In the genomic region with DNA sequence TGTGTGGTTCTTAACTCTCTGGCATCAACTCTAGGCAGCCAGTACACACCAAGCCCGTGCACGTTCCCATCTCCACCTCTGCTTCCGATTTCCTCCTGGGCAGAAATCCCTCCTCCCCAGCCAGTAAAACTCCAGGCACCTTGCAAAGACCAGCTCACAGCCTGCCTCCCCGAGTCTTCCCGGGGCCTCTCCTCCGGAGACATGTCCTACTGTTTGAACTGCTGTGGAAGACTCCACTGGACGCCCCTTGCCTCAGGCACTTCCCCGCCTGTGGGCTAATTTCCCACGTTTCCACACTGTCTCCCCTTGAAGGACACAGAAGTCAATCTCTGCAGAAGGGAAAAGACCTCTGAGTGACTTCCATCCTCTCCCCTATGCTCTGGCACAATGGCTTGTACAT, we compare ENCODE assay signal across 16 cellular contexts.
DNase-seq lines count a peak whose midpoint lies in the region; ATAC-seq and TF ChIP-seq lines count a peak whose summit lies in the region.
"Had no signal": no experiment of that assay in that cellular context is flagged by ENCODE, and none has a peak within 500 bp of the region (broad histone marks: within the 10 kb centered on the region; RNA-seq: fewer than 3 reads in every experiment).

No MANE protein-coding gene starts in this region.

- POLR2A ChIA-PET in activated CD8-positive, alpha-beta T cell treated with anti-CD3 and anti-CD28 coated beads for 36 hours (lab: Charles Lee): interaction anchor here (1.4 kb wide), 1 partner anchor 13 kb away, joined by 3 read pairs; no protein-coding TSS in a partner anchor
- POLR2A ChIA-PET in naive thymus-derived CD4-positive, alpha-beta T cell (lab: Charles Lee): interaction anchor here (0.6 to 0.9 kb wide), 2 partner anchors 12 to 364 kb away, joined by 3 read pairs; no protein-coding TSS in a partner anchor

- H3K27ac Mint-ChIP-seq in stimulated activated naive CD8-positive, alpha-beta T cell treated with anti-CD3 and anti-CD28 coated beads, Interleukin-15, Interleukin-2, amounts not matched to agents 100 ng/mL and 50 ng/mL, for 24 hours: peak overlapping the region; percentile 43
- H3K27ac Mint-ChIP-seq in activated CD8-positive, alpha-beta T cell treated with anti-CD3 and anti-CD28 coated beads for 36 hours: peak overlapping the region; percentile 55
- H3K27ac Mint-ChIP-seq in naive thymus-derived CD4-positive, alpha-beta T cell: peak overlapping the region; percentile 62 to 94 (median 85)

- H3K9me3 ChIP-seq in naive thymus-derived CD4-positive, alpha-beta T cell (ENCODE audit: control insufficient read depth in 2 of 3, low read length in 3 of 3): no peaks in the 10 kb centered on the region
- H3K9me3 ChIP-seq: lower lobe of right lung, ovary, thyroid gland had no signal

- intact Hi-C loops in activated CD8-positive, alpha-beta T cell treated with anti-CD3 and anti-CD28 coated beads for 36 hours (cut with micrococcal nuclease): loop anchor here (5.0 kb wide), 1 partner anchor 44 kb away; no protein-coding TSS in a partner anchor
- intact Hi-C loops in naive thymus-derived CD4-positive, alpha-beta T cell (cut with micrococcal nuclease): loop anchor here in 1 of 2 donors (5.0 kb wide), 1 partner anchor 296 kb away; the partner anchor contains the start of genes CDNF, HSPA14 and MSANTD7
- intact Hi-C loops in left ventricle myocardium superior (cut with micrococcal nuclease): no loop called here

- CTCF ChIA-PET in activated CD8-positive, alpha-beta T cell treated with anti-CD3 and anti-CD28 coated beads for 36 hours (lab: Charles Lee): interaction anchor here (1.8 to 5.5 kb wide), 2 partner anchors 8 to 282 kb away, joined by 6 to 57 read pairs; no protein-coding TSS in a partner anchor
- CTCF ChIA-PET in naive thymus-derived CD4-positive, alpha-beta T cell (lab: Charles Lee): interaction anchor here (0.8 to 1.4 kb wide), 2 partner anchors 9 to 281 kb away, joined by 3 to 7 read pairs; no protein-coding TSS in a partner anchor

- peaks cover 23 to 42% of the 10 kb centered on the region in 2 donors for H3K4me1 ChIP-seq in naive thymus-derived CD4-positive, alpha-beta T cell (ENCODE audit: control insufficient read depth in 2 of 2, insufficient read depth in 2 of 2, low read length in 2 of 2)

- no peak for TF ChIP-seq CTCF in activated CD8-positive, alpha-beta T cell treated with anti-CD3 and anti-CD28 coated beads for 36 hours (IDR thresholded peaks at IDR 0.05)

- ATAC-seq in stimulated activated naive CD8-positive, alpha-beta T cell treated with anti-CD3 and anti-CD28 coated beads, Interleukin-15, Interleukin-2, amounts not matched to agents 100 U/mL and 50 U/mL, for 24 hours: no peak
- no peak for ATAC-seq in activated CD8-positive, alpha-beta T cell treated with anti-CD3 and anti-CD28 coated beads for 36 hours
- no peak for ATAC-seq in naive thymus-derived CD4-positive, alpha-beta T cell
- no peak for ATAC-seq in left ventricle myocardium superior
- no peak for ATAC-seq in HG03280 (IDR thresholded peaks at IDR 0.05; ENCODE audit: unreplicated experiment)
- ATAC-seq in GM18517 (IDR thresholded peaks at IDR 0.05; ENCODE audit: unreplicated experiment): no peak
- ATAC-seq: esophagus mucosa, K562, lower lobe of right lung, sciatic nerve had no signal

- H3K4me3 Mint-ChIP-seq in stimulated activated naive CD8-positive, alpha-beta T cell treated with anti-CD3 and anti-CD28 coated beads, Interleukin-15, Interleukin-2, amounts not matched to agents 100 ng/mL and 50 ng/mL, for 24 hours: no peak overlapping the region
- no peak overlapping the region for H3K4me3 Mint-ChIP-seq in activated CD8-positive, alpha-beta T cell treated with anti-CD3 and anti-CD28 coated beads for 36 hours
- peak overlapping the region in 1 of 10 donors; percentile 34 for H3K4me3 Mint-ChIP-seq in naive thymus-derived CD4-positive, alpha-beta T cell

- H3K4me1 Mint-ChIP-seq in stimulated activated naive CD8-positive, alpha-beta T cell treated with anti-CD3 and anti-CD28 coated beads, Interleukin-15, Interleukin-2, amounts not matched to agents 100 ng/mL and 50 ng/mL, for 24 hours (ENCODE audit: low read depth): peaks cover 73% of the 10 kb centered on the region
- peaks cover 76% of the 10 kb centered on the region for H3K4me1 Mint-ChIP-seq in activated CD8-positive, alpha-beta T cell treated with anti-CD3 and anti-CD28 coated beads for 36 hours (ENCODE audit: low read depth)
- peaks cover 51 to 94% (median 87%) of the 10 kb centered on the region in 7 donors for H3K4me1 Mint-ChIP-seq in naive thymus-derived CD4-positive, alpha-beta T cell

- H3K36me3 Mint-ChIP-seq in stimulated activated naive CD8-positive, alpha-beta T cell treated with anti-CD3 and anti-CD28 coated beads, Interleukin-15, Interleukin-2, amounts not matched to agents 100 ng/mL and 50 ng/mL, for 24 hours (ENCODE audit: low read depth): peaks cover 30% of the 10 kb centered on the region
- H3K36me3 Mint-ChIP-seq in activated CD8-positive, alpha-beta T cell treated with anti-CD3 and anti-CD28 coated beads for 36 hours (ENCODE audit: low read depth): peaks cover 39% of the 10 kb centered on the region
- peaks cover 7 to 45% (median 22%) of the 10 kb centered on the region in 5 donors for H3K36me3 Mint-ChIP-seq in naive thymus-derived CD4-positive, alpha-beta T cell

- no peaks in the 10 kb centered on the region for H3K27me3 ChIP-seq in naive thymus-derived CD4-positive, alpha-beta T cell (ENCODE audit: control insufficient read depth in 2 of 2, insufficient read depth in 2 of 2, low read length in 2 of 2)
- H3K27me3 ChIP-seq: ovary, thyroid gland had no signal

- peaks cover 12 to 46% (median 19%) of the 10 kb centered on the region in 3 experiments for H3K36me3 ChIP-seq in naive thymus-derived CD4-positive, alpha-beta T cell (ENCODE audit: control insufficient read depth in 2 of 3, insufficient read depth in 3 of 3, low read length in 3 of 3)
- H3K36me3 ChIP-seq: ovary, thyroid gland had no signal

- no peak overlapping the region for H3K4me3 ChIP-seq in naive thymus-derived CD4-positive, alpha-beta T cell (ENCODE audit: low read length)
- H3K4me3 ChIP-seq: K562, lower lobe of right lung, ovary, thyroid gland had no signal

- no peaks in the 10 kb centered on the region for H3K27me3 Mint-ChIP-seq in stimulated activated naive CD8-positive, alpha-beta T cell treated with anti-CD3 and anti-CD28 coated beads, Interleukin-15, Interleukin-2, amounts not matched to agents 100 ng/mL and 50 ng/mL, for 24 hours
- no peaks in the 10 kb centered on the region for H3K27me3 Mint-ChIP-seq in activated CD8-positive, alpha-beta T cell treated with anti-CD3 and anti-CD28 coated beads for 36 hours
- no peaks in the 10 kb centered on the region for H3K27me3 Mint-ChIP-seq in naive thymus-derived CD4-positive, alpha-beta T cell

- peak overlapping the region; percentile 31 for H3K27ac ChIP-seq in naive thymus-derived CD4-positive, alpha-beta T cell (ENCODE audit: low read depth, low read length)
- H3K27ac ChIP-seq: lower lobe of right lung, ovary, thyroid gland had no signal

- DNase-seq in stimulated activated naive CD8-positive, alpha-beta T cell treated with anti-CD3 and anti-CD28 coated beads, Interleukin-15, Interleukin-2, amounts not matched to agents 100 U/mL and 50 U/mL, for 24 hours: no peak
- no peak for DNase-seq in activated CD8-positive, alpha-beta T cell treated with anti-CD3 and anti-CD28 coated beads for 36 hours
- DNase-seq in naive thymus-derived CD4-positive, alpha-beta T cell: no peak
- no peak for DNase-seq in left ventricle myocardium superior
- DNase-seq: activated CD4-positive, alpha-beta T cell treated with anti-CD3 and anti-CD28 coated beads, Interleukin-2, amount 50 U/mL, for 4 hours; cerebellar nuclear complex; hippocampal formation; lower lobe of right lung; ovary; thyroid gland had no signal

- no peaks in the 10 kb centered on the region for H3K9me3 Mint-ChIP-seq in stimulated activated naive CD8-positive, alpha-beta T cell treated with anti-CD3 and anti-CD28 coated beads, Interleukin-15, Interleukin-2, amounts not matched to agents 100 ng/mL and 50 ng/mL, for 24 hours
- H3K9me3 Mint-ChIP-seq in activated CD8-positive, alpha-beta T cell treated with anti-CD3 and anti-CD28 coated beads for 36 hours: no peaks in the 10 kb centered on the region
- H3K9me3 Mint-ChIP-seq in naive thymus-derived CD4-positive, alpha-beta T cell: no peaks in the 10 kb centered on the region
